24 cellular contexts compared by ENCODE assay signal in the genomic region with DNA sequence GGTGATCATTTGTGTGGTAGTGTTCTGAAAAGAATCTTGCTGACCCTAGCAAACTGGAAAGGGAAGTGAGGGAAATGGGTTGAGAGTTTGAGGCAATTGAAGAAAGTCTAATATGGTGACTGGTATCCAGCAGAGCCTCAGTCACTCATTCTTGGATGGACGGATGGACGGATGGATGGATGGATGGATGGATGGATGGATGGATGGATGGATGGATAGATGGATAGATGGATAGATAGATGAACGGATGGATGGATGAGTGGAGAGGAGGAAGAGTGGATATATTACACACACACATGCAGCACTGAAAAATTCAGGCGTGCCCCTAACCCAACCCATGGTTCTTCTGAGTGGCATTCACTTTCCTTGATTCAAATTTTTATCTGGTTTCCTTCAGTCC.
DNase-seq lines count a peak whose midpoint lies in the region; ATAC-seq, FAIRE-seq and TF ChIP-seq lines count a peak whose summit lies in the region.
"Had no signal": no experiment of that assay in that cellular context is flagged by ENCODE, and none has a peak within 500 bp of the region (broad histone marks: within the 10 kb centered on the region; RNA-seq: fewer than 3 reads in every experiment).

No MANE protein-coding gene starts in this region.

- ATAC-seq in naive B cell (ENCODE audit: low read depth in 2 of 2), result no peak
- ATAC-seq in GM18909 (IDR thresholded peaks at IDR 0.05; ENCODE audit: poor library complexity, unreplicated experiment), result no peak
- ATAC-seq: A549, HepG2, K562, Panc1, T-cell had no signal

- H3K4me1 ChIP-seq in OCI-LY7 (ENCODE audit: insufficient read depth, low read length, poor library complexity, severe bottlenecking), result peaks cover 98% of the 10 kb centered on the region
- H3K4me1 ChIP-seq: A549 had no signal

- H3K9me2 ChIP-seq in OCI-LY7 (ENCODE audit: insufficient read depth, low read length), result no peaks in the 10 kb centered on the region

- intact Hi-C loops in OCI-LY7 (cut with micrococcal nuclease; ENCODE audit: unreplicated experiment), result no loop called here

- H3K36me3 Mint-ChIP-seq in naive B cell, result peaks cover 22 to 24% of the 10 kb centered on the region in 2 donors
- H3K36me3 Mint-ChIP-seq: T-cell had no signal

- peak; percentile 65 for FAIRE-seq in GM12891 (lab: Jason Lieb, UNC)
- no peak for FAIRE-seq in HTR-8/SVneo (lab: Jason Lieb, UNC)
- FAIRE-seq: A549, HepG2, K562 had no signal

- no peak for TF ChIP-seq POLR2A in GM12891 (IDR thresholded peaks at IDR 0.05; ENCODE audit: low read depth, low read length)

- peak overlapping the region; percentile 94 for H3K27ac ChIP-seq in OCI-LY7 (ENCODE audit: low read depth, low read length, poor library complexity, severe bottlenecking)
- H3K27ac ChIP-seq: A549, RWPE1 had no signal

- BruUV-seq in OCI-LY7 (replicated peaks; lab: Mats Ljungman, UMichigan), result no TSS peak

- no peak overlapping the region for H2AFZ ChIP-seq in OCI-LY7 (ENCODE audit: low read length)

- no peak overlapping the region for H3K4me3 ChIP-seq in OCI-LY7 (ENCODE audit: low read depth, low read length, poor library complexity, severe bottlenecking)
- H3K4me3 ChIP-seq: A549, K562 had no signal

- peaks cover 13% of the 10 kb centered on the region; the same call in 1 of the 2 replicates for H3K9me3 ChIP-seq in OCI-LY7 (ENCODE audit: low read length)
- H3K9me3 ChIP-seq: A549 had no signal

- H3K9me3 Mint-ChIP-seq in naive B cell, result peaks cover 0 to 7% (median 0%) of the 10 kb centered on the region in 7 donors

- peak overlapping the region in 7 of 8 donors; percentile 3 to 88 (median 70) for H3K4me3 Mint-ChIP-seq in naive B cell
- H3K4me3 Mint-ChIP-seq: T-cell had no signal

- H3K79me2 ChIP-seq in OCI-LY7 (ENCODE audit: insufficient read depth, low read depth, low read length), result no peaks in the 10 kb centered on the region; the same call in 1 of the 2 replicates

- DNase-seq in GM12891 (ENCODE audit: insufficient read length, low spot score) (no peak), OCI-LY7 (ENCODE audit: low spot score) (no peak), naive B cell (no peak), NCI-H2227 treated with DMSO at 0.1 percent for 48 hours (lab: John Stamatoyannopoulos, UW) (no peak), HTR-8/SVneo (ENCODE audit: insufficient read length, low spot score) (no peak), NCI-H510A (lab: John Stamatoyannopoulos, UW) (no peak)
- DNase-seq: Calu3; MV-4-11; NCI-H1105; NCI-H1436 treated with DMSO at 0.1 percent for 48 hours; NCI-H1930; NCI-H2107; NCI-H446; NCI-H526; NCI-H82; NK-92 treated with Interleukin-12 subunit alpha and Interleukin-12 subunit beta, amount 100 ng/mL, for 24 hours; SHP77; T-cell had no signal

- peaks cover 85 to 100% (median 94%) of the 10 kb centered on the region in 3 donors for H3K4me1 Mint-ChIP-seq in naive B cell

- CTCF ChIA-PET in OCI-LY7 (lab: Charles Lee; ENCODE audit: unreplicated experiment), result no interaction called here

- H3K27me3 Mint-ChIP-seq in naive B cell, result no peaks in the 10 kb centered on the region
- H3K27me3 Mint-ChIP-seq: T-cell had no signal

- TF ChIP-seq CTCF in OCI-LY7 (conservative IDR thresholded peaks at IDR 0.05; ENCODE audit: low read length), result no peak

- H4K20me1 ChIP-seq in OCI-LY7 (ENCODE audit: insufficient read depth, low read length), result no peaks in the 10 kb centered on the region

- peaks cover 32% of the 10 kb centered on the region for H3K36me3 ChIP-seq in OCI-LY7 (ENCODE audit: insufficient read depth, low read length)

- POLR2A ChIA-PET in OCI-LY7 (lab: Charles Lee), result interaction anchor here (0.9 to 1.6 kb wide), 4 partner anchors 9 to 189 kb away, joined by 3 to 10 read pairs (median 4); no protein-coding TSS in a partner anchor

- peak overlapping the region; percentile 68 to 98 (median 96) for H3K27ac Mint-ChIP-seq in naive B cell
- H3K27ac Mint-ChIP-seq: T-cell had no signal

- H3K4me2 ChIP-seq in OCI-LY7 (ENCODE audit: low read length), result peak overlapping the region; percentile 86; the same call in 1 of the 2 replicates
- H3K4me2 ChIP-seq: A549 had no signal

TF ChIP-seq in GM12891, 5 proteins besides CTCF, POLR2A, EP300 and RAD21:
- TF ChIP-seq POLR2AphosphoS5 (IDR thresholded peaks at IDR 0.05; ENCODE audit: low read depth, low read length) (no peak), SPI1 (IDR thresholded peaks at IDR 0.05; ENCODE audit: low read depth, low read length) (no peak), POU2F2 (IDR thresholded peaks at IDR 0.05; ENCODE audit: low read depth, low read length) (no peak), PAX5 (IDR thresholded peaks at IDR 0.05; ENCODE audit: insufficient read depth, low read length, severe bottlenecking) (no peak), TAF1 (IDR thresholded peaks at IDR 0.05; ENCODE audit: low read depth, low read length) (no peak)
